ENCODE assay signal across 8 cellular contexts in the genomic region with DNA sequence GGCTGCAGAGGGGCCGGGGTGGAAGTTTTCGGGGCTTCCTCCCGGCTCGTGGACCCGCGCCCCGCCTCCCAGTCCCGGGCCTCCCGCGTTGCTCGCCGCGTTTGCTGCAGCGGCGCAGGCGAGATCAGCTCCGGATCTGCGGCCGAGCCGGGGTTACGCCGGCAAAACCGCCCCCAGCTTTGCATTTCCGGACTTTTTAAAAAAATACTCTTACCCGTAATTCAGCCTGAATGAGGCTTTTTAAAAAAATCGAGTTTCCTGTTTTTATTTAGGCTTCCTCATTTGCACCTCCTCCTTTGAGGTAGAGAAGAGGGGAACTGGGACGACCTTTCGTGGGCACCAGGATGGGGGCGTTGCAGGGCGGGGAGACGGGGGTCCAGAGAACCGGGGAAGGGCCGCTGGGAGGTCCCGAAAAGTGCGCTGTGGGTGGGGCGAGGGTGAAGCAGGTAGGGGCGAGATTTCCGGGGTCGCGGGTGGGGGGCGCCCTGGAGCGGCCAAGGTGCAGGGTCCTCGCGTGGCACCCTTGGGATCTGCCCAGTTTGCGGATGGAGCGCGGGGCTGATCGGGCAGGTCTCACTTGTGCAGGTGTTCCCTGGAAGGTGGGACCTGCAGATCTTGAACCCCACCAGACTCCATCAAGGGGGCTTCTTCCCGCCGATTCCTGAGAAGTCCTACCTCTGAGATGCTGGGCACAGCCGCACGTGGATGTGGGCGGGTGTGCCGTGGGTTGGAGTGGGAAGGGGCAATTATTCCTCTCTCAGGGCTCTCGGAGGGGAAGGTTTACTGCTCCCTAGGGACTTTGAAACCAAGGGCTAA. TPM values are rescaled to one million over a fixed set of nuclear protein-coding genes. Genes with fewer than 3 reads are reported as not detected.
DNase-seq lines count a peak whose midpoint lies in the region; ATAC-seq and TF ChIP-seq lines count a peak whose summit lies in the region.

No MANE protein-coding gene starts in this region.

- H3K27ac Mint-ChIP-seq in WTC11, result no peak overlapping the region
- H3K27ac Mint-ChIP-seq in nephron, result no peak overlapping the region

- H3K36me3 Mint-ChIP-seq in WTC11 (no peaks in the 10 kb centered on the region), nephron (ENCODE audit: low read depth) (no peaks in the 10 kb centered on the region)

- H3K36me3 ChIP-seq in BJ (ENCODE audit: control insufficient read depth, insufficient read depth, low read length) (no peaks in the 10 kb centered on the region), ectodermal cell (ENCODE audit: control insufficient read depth, insufficient read depth, low read length) (no peaks in the 10 kb centered on the region)

- H3K4me1 Mint-ChIP-seq in WTC11, result peaks cover 7% of the 10 kb centered on the region
- peaks cover 13% of the 10 kb centered on the region for H3K4me1 Mint-ChIP-seq in nephron

- DNase-seq in BJ (ENCODE audit: low read depth) (no peak), WTC11 (ENCODE audit: low spot score) (peak; percentile 31), amygdala (lab: John Stamatoyannopoulos, UW) (no peak), SHP77 treated with DMSO at 0.1 percent for 48 hours (lab: John Stamatoyannopoulos, UW) (no peak), putamen (ENCODE audit: low spot score) (no peak)

- TF ChIP-seq CTCF in BJ (IDR thresholded peaks at IDR 0.05; ENCODE audit: insufficient read depth, low read depth, low read length) (no peak), WTC11 (IDR thresholded peaks at IDR 0.05) (no peak), nephron (IDR thresholded peaks at IDR 0.05; ENCODE audit: unreplicated experiment in 3 of 3) (no peak)

- H3K9me3 Mint-ChIP-seq in WTC11 (no peaks in the 10 kb centered on the region), nephron (no peaks in the 10 kb centered on the region)

- H3K27ac ChIP-seq in ectodermal cell (ENCODE audit: insufficient read depth, low read depth, low read length, poor library complexity, severe bottlenecking), result no peak overlapping the region

- H3K4me3 Mint-ChIP-seq in WTC11 (peak overlapping the region; percentile 72), nephron (peak overlapping the region; percentile 49 to 69 (median 57))

- H3K27me3 ChIP-seq in BJ (ENCODE audit: control insufficient read depth, insufficient read depth, low read length) (no peaks in the 10 kb centered on the region; the same call in 1 of the 2 replicates), ectodermal cell (ENCODE audit: control insufficient read depth, insufficient read depth, low read length, poor library complexity, severe bottlenecking) (peaks cover 51% of the 10 kb centered on the region)

- WGBS in ectodermal cell, 2 experiments, result 20% methylated on average over 55 of the region's 55 CpGs

- peak overlapping the region; percentile 52 for H3K4me3 ChIP-seq in BJ (ENCODE audit: low read depth, low read length)
- peak overlapping the region; percentile 46 for H3K4me3 ChIP-seq in ectodermal cell (ENCODE audit: insufficient read depth, low read depth, low read length)

- H3K9me3 ChIP-seq in ectodermal cell (ENCODE audit: control insufficient read depth, low read length), result no peaks in the 10 kb centered on the region

- CTCF ChIA-PET in BJ (lab: Yijun Ruan, JAX) (interaction anchor here (1.4 kb wide), 1 partner anchor 24 kb away, joined by 3 read pairs; no protein-coding TSS in a partner anchor), WTC11 (lab: Charles Lee) (interaction anchor here (0.5 to 3.0 kb wide), 12 partner anchors 12 to 162 kb away, joined by 3 to 24 read pairs (median 4); no protein-coding TSS in a partner anchor)

- ATAC-seq in HG02759 (IDR thresholded peaks at IDR 0.05; ENCODE audit: unreplicated experiment) (peak; percentile 32), WTC11 (peak; percentile 11; the same call in 1 of the 2 replicates)

- H3K27me3 Mint-ChIP-seq in WTC11 (ENCODE audit: low read depth), result peaks cover 58% of the 10 kb centered on the region
- peaks cover 86% of the 10 kb centered on the region for H3K27me3 Mint-ChIP-seq in nephron (ENCODE audit: low read depth)

- peaks cover 3% of the 10 kb centered on the region for H3K4me1 ChIP-seq in ectodermal cell (ENCODE audit: control insufficient read depth, insufficient read depth, low read length)

- POLR2A ChIA-PET in BJ (lab: Charles Lee), result no interaction called here
- POLR2A ChIA-PET in WTC11 (lab: Charles Lee), result no interaction called here

TF ChIP-seq in WTC11, 78 proteins besides CTCF, POLR2A, EP300 and RAD21:
- TF ChIP-seq, protein P1, sequence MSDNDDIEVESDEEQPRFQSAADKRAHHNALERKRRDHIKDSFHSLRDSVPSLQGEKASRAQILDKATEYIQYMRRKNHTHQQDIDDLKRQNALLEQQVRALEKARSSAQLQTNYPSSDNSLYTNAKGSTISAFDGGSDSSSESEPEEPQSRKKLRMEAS (CRISPR knock-in tag; IDR thresholded peaks at IDR 0.05), result 0 out of 2 replicates have a peak, but pooled peaks have one; percentile 4
- TF ChIP-seq, protein P2, sequence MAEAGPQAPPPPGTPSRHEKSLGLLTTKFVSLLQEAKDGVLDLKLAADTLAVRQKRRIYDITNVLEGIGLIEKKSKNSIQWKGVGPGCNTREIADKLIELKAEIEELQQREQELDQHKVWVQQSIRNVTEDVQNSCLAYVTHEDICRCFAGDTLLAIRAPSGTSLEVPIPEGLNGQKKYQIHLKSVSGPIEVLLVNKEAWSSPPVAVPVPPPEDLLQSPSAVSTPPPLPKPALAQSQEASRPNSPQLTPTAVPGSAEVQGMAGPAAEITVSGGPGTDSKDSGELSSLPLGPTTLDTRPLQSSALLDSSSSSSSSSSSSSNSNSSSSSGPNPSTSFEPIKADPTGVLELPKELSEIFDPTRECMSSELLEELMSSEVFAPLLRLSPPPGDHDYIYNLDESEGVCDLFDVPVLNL (CRISPR knock-in tag; IDR thresholded peaks at IDR 0.05; ENCODE audit: borderline replicate concordance, low read depth), result no peak
- TF ChIP-seq, protein P3, sequence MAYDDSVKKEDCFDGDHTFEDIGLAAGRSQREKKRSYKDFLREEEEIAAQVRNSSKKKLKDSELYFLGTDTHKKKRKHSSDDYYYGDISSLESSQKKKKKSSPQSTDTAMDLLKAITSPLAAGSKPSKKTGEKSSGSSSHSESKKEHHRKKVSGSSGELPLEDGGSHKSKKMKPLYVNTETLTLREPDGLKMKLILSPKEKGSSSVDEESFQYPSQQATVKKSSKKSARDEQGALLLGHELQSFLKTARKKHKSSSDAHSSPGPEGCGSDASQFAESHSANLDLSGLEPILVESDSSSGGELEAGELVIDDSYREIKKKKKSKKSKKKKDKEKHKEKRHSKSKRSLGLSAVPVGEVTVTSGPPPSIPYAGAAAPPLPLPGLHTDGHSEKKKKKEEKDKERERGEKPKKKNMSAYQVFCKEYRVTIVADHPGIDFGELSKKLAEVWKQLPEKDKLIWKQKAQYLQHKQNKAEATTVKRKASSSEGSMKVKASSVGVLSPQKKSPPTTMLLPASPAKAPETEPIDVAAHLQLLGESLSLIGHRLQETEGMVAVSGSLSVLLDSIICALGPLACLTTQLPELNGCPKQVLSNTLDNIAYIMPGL (CRISPR knock-in tag; IDR thresholded peaks at IDR 0.05), result peak; percentile 17; the same call in 1 of the 2 replicates

RNA-seq across cellular contexts. Expression of a gene that starts 1.1 kb away (rescaled TPM):
- 5.8 and 9.2 TPM in 2 replicates for polyA plus RNA-seq in BJ (2011; rRNA removed)
- 14.9 and 15.5 TPM in 2 replicates for polyA minus RNA-seq in BJ (2011; rRNA and poly(A)+ RNA removed)
- total RNA-seq in WTC11 (2021), result 17.9 to 23.1 TPM (median 20.2 TPM) in 3 replicates
- 5.2 TPM for polyA plus RNA-seq in ectodermal cell (2013, experiment 1 of 4)
- 6.6 TPM for polyA plus RNA-seq in ectodermal cell (2013, experiment 2 of 4)
- polyA plus RNA-seq in ectodermal cell (2013, experiment 3 of 4), result 5.0 TPM
- polyA plus RNA-seq in ectodermal cell (2013, experiment 4 of 4), result 5.2 TPM
